ENCODE assay signal across 8 cellular contexts in the genomic region with DNA sequence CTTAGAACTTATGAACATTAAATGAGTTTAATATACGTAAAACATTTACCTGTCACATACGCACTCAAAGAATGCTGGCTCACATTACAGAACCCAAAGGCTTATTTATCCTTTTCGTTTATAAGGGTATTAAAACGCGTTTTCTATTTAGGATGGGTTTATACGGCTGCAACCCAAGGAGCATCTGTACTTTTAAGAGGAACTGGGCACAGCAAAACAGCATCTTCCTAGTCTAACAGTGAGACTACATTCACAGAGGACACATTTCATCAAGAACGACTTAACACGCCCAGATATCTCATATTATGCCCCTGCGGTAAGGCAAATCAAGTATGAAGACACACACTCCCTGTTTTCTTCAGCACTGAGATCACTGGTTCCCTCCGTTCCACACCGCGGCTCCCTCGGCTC.
DNase-seq lines count a peak whose midpoint lies in the region; ATAC-seq and TF ChIP-seq lines count a peak whose summit lies in the region.

No MANE protein-coding gene starts in this region.

- H3K27me3 Mint-ChIP-seq in T-helper 2 cell treated with Interferon-gamma antibody and Interleukin-4, amounts not matched to agents 5 μg/mL and 100 μg/mL, for 36 hours (ENCODE audit: low read depth): no peaks in the 10 kb centered on the region

- no peaks in the 10 kb centered on the region for H3K9me3 ChIP-seq in RWPE2 (ENCODE audit: severe bottlenecking)

- TF ChIP-seq CTCF in RWPE2 (IDR thresholded peaks at IDR 0.05; ENCODE audit: poor library complexity, severe bottlenecking): no peak
- TF ChIP-seq CTCF in fibroblast of mammary gland (conservative IDR thresholded peaks at IDR 0.05; ENCODE audit: control insufficient read depth, insufficient read depth, low read depth, low read length): no peak

- no peak for DNase-seq in T-helper 2 cell treated with Interferon-gamma antibody and Interleukin-4, amounts not matched to agents 5 μg/mL and 100 μg/mL, for 36 hours (ENCODE audit: low spot score)
- DNase-seq in T-helper 2 cell (no peak), RWPE2 (ENCODE audit: low spot score) (no peak), fibroblast of mammary gland (ENCODE audit: low read depth) (no peak), skeletal muscle cell (ENCODE audit: low read depth) (no peak), SW480 (ENCODE audit: low spot score) (no peak)
- DNase-seq in stimulated activated CD4-positive, alpha-beta T cell treated with anti-CD3 and anti-CD28 coated beads, Interleukin-15, amount 100 ng/mL, for 24 hours: no peak

- peak overlapping the region; percentile 98 for H3K4me3 Mint-ChIP-seq in T-helper 2 cell treated with Interferon-gamma antibody and Interleukin-4, amounts not matched to agents 5 μg/mL and 100 μg/mL, for 36 hours

- ATAC-seq in HG02885 (IDR thresholded peaks at IDR 0.05; ENCODE audit: poor library complexity, unreplicated experiment) (peak; percentile 33), RWPE2 (ENCODE audit: low read depth) (peak; percentile 44)

- H3K4me3 ChIP-seq in RWPE2 (ENCODE audit: severe bottlenecking) (peak overlapping the region; percentile 57), fibroblast of mammary gland (ENCODE audit: control insufficient read depth, low read depth, low read length) (peak overlapping the region; percentile 80), skeletal muscle cell (ENCODE audit: low read depth, low read length) (peak overlapping the region; percentile 86)

- no peaks in the 10 kb centered on the region for H3K27me3 ChIP-seq in RWPE2 (ENCODE audit: insufficient read depth, poor library complexity, severe bottlenecking)

- H3K27ac ChIP-seq in RWPE2 (ENCODE audit: poor library complexity, severe bottlenecking): peak overlapping the region; percentile 95

- H3K9me3 Mint-ChIP-seq in T-helper 2 cell treated with Interferon-gamma antibody and Interleukin-4, amounts not matched to agents 5 μg/mL and 100 μg/mL, for 36 hours: no peaks in the 10 kb centered on the region

- H3K36me3 Mint-ChIP-seq in T-helper 2 cell treated with Interferon-gamma antibody and Interleukin-4, amounts not matched to agents 5 μg/mL and 100 μg/mL, for 36 hours (ENCODE audit: low read depth): peaks cover 24% of the 10 kb centered on the region

- peaks cover 30% of the 10 kb centered on the region for H3K36me3 ChIP-seq in RWPE2 (ENCODE audit: low read depth)

- H3K27ac Mint-ChIP-seq in T-helper 2 cell treated with Interferon-gamma antibody and Interleukin-4, amounts not matched to agents 5 μg/mL and 100 μg/mL, for 36 hours: peak overlapping the region; percentile 99

- peaks cover 30% of the 10 kb centered on the region for H3K4me1 ChIP-seq in RWPE2 (ENCODE audit: insufficient read depth, poor library complexity, severe bottlenecking)

- H3K4me1 Mint-ChIP-seq in T-helper 2 cell treated with Interferon-gamma antibody and Interleukin-4, amounts not matched to agents 5 μg/mL and 100 μg/mL, for 36 hours (ENCODE audit: low read depth): peaks cover 22% of the 10 kb centered on the region
